15 cellular contexts compared by ENCODE assay signal in the genomic region with DNA sequence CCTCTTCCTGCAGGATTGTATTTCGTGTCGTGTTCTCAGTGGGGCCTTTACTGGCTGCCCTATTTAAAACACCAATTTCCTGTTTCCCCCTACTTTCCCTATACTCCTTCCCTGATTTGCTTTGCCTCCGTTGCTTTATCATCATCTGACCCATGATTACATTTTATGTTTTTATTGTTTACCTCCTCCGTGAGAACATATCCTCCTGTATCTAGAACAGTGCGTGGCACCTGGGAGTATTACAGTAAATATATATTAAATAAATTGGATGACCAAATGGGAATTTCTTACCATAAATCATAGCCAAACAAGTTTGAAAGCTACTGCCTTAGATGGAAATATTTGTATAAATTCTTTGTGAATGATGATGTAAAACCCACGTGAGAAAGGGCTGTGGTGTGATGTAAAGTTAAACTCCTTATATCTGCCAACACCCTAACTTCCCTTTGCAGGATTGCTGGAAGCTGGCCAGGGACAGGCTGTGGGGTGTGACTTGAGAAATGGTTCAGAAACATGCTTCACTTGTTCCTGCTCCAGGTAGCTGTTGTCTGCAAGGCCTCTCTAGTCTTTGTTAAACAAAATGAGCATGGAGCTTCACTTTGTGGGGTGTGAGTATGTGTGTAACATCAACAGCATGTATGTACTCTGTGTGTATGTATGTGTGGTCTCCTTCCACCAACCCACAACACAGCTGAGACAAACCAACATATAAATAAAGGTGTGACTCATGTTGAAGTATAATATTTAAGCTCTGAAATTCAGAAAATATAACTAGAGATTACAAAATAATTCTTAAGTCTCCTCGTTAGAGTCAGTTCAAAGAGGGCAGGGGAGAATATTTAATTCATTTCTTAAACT. TPM values are rescaled to one million over a fixed set of nuclear protein-coding genes. Genes with fewer than 3 reads are reported as not detected.
A peak's percentile ranks its signal among the peaks of the same experiment; 100 is the strongest.
DNase-seq lines count a peak whose midpoint lies in the region; TF ChIP-seq lines count a peak whose summit lies in the region.
"Had no signal": no experiment of that assay in that cellular context is flagged by ENCODE, and none has a peak within 500 bp of the region (broad histone marks: within the 10 kb centered on the region; RNA-seq: fewer than 3 reads in every experiment).

No MANE protein-coding gene starts in this region.

- H3K9me3 ChIP-seq in left ventricle myocardium inferior (replicated peaks) (no peaks in the 10 kb centered on the region), stomach smooth muscle (ENCODE audit: control insufficient read depth in 2 of 2, low read length in 2 of 2) (no peaks in the 10 kb centered on the region), SK-N-SH (no peaks in the 10 kb centered on the region)
- H3K9me3 ChIP-seq: tibial artery had no signal

- no peak for TF ChIP-seq RAD21 in SK-N-SH (IDR thresholded peaks at IDR 0.05; ENCODE audit: low read length)

- H2AFZ ChIP-seq in SK-N-SH (ENCODE audit: low read depth), result no peak overlapping the region
- H2AFZ ChIP-seq: parathyroid adenoma had no signal

- no peak overlapping the region for H3K27ac ChIP-seq in left ventricle myocardium inferior (replicated peaks)
- peak overlapping the region; percentile 69 for H3K27ac ChIP-seq in stomach smooth muscle (ENCODE audit: low read length)
- no peak overlapping the region for H3K27ac ChIP-seq in SK-N-SH (ENCODE audit: low read depth in 2 of 2, low read length in 1 of 2)
- H3K27ac ChIP-seq: parathyroid adenoma, tibial artery had no signal

- H3K79me2 ChIP-seq in SK-N-SH (ENCODE audit: insufficient read depth), result no peaks in the 10 kb centered on the region
- H3K79me2 ChIP-seq: parathyroid adenoma had no signal

- POLR2A ChIA-PET in SK-N-SH (lab: Yijun Ruan, JAX), result interaction anchor here (0.6 kb wide), 1 partner anchor 31 kb away, joined by 4 read pairs; no protein-coding TSS in a partner anchor

- H3K4me2 ChIP-seq in SK-N-SH, result no peak overlapping the region

- peak overlapping the region; percentile 62 to 63 for H3K9ac ChIP-seq in stomach smooth muscle (ENCODE audit: low read length in 2 of 2)
- H3K9ac ChIP-seq in SK-N-SH, result no peak overlapping the region
- H3K9ac ChIP-seq: parathyroid adenoma had no signal

- no peaks in the 10 kb centered on the region for H3K9me2 ChIP-seq in SK-N-SH

- intact Hi-C loops in left ventricle myocardium inferior (cut with micrococcal nuclease), result no loop called here

- H3K4me1 ChIP-seq in left ventricle myocardium inferior (peaks cover 17% of the 10 kb centered on the region), stomach smooth muscle (ENCODE audit: control insufficient read depth, insufficient read depth, low read length) (peaks cover 35% of the 10 kb centered on the region), SK-N-SH (ENCODE audit: control insufficient read depth in 1 of 2, insufficient read depth in 2 of 2, low read depth in 1 of 2, low read length in 1 of 2) (no peaks in the 10 kb centered on the region)
- H3K4me1 ChIP-seq: parathyroid adenoma, tibial artery had no signal

- DNase-seq in DMS153 (lab: John Stamatoyannopoulos, UW), result peak; percentile 21
- no peak for DNase-seq in DMS153 treated with DMSO at 0.1 percent for 48 hours (lab: John Stamatoyannopoulos, UW; ENCODE audit: unreplicated experiment)
- peak; percentile 47 for DNase-seq in astrocyte of the hippocampus (ENCODE audit: low read depth, low spot score)
- peak; percentile 21 for DNase-seq in left ventricle myocardium inferior
- DNase-seq in GF-D8 (lab: John Stamatoyannopoulos, UW), result no peak
- no peak for DNase-seq in stimulated activated CD4-positive, alpha-beta T cell treated with anti-CD3 and anti-CD28 coated beads, Interleukin-4, amount 100 ng/mL, for 24 hours
- no peak for DNase-seq in SK-N-SH
- DNase-seq: 8988T; activated CD4-positive, alpha-beta T cell treated with anti-CD3 and anti-CD28 coated beads, Interleukin-2, amount 10 ng/mL, durations not matched to agents 7 days and 5 days; activated naive CD4-positive, alpha-beta T cell treated with anti-CD3 and anti-CD28 coated beads, Interleukin-2, amount 50 U/mL, for 16 hours; SHP77 treated with DMSO at 0.1 percent for 48 hours had no signal

- H3K27me3 ChIP-seq in left ventricle myocardium inferior (ENCODE audit: low read depth), result no peaks in the 10 kb centered on the region
- H3K27me3 ChIP-seq in stomach smooth muscle (ENCODE audit: control insufficient read depth in 1 of 2, insufficient read depth in 2 of 2, low read length in 2 of 2), result no peaks in the 10 kb centered on the region
- no peaks in the 10 kb centered on the region for H3K27me3 ChIP-seq in SK-N-SH (ENCODE audit: insufficient read depth)
- H3K27me3 ChIP-seq: tibial artery had no signal

- no peaks in the 10 kb centered on the region for H3F3A ChIP-seq in SK-N-SH (replicated peaks; ENCODE audit: insufficient read depth)

- CTCF ChIA-PET in SK-N-SH (lab: Yijun Ruan, JAX), result interaction anchor here (1.2 to 1.7 kb wide), 2 partner anchors 10 to 12 kb away, joined by 4 to 6 read pairs; no protein-coding TSS in a partner anchor

- TF ChIP-seq CTCF in left ventricle myocardium inferior (IDR thresholded peaks at IDR 0.05; ENCODE audit: borderline replicate concordance), result no peak
- no peak for TF ChIP-seq CTCF in SK-N-SH (IDR thresholded peaks at IDR 0.05)

- H3K36me3 ChIP-seq in left ventricle myocardium inferior, result no peaks in the 10 kb centered on the region
- no peaks in the 10 kb centered on the region for H3K36me3 ChIP-seq in stomach smooth muscle (ENCODE audit: control insufficient read depth in 2 of 2, insufficient read depth in 2 of 2, low read length in 2 of 2)
- no peaks in the 10 kb centered on the region for H3K36me3 ChIP-seq in SK-N-SH (replicated peaks in 1 of 2; ENCODE audit: control insufficient read depth in 1 of 2, insufficient read depth in 2 of 2, low read length in 1 of 2)
- H3K36me3 ChIP-seq: tibial artery had no signal

- no peaks in the 10 kb centered on the region for H4K20me1 ChIP-seq in SK-N-SH (ENCODE audit: insufficient read depth)

- H3K4me3 ChIP-seq in left ventricle myocardium inferior (no peak overlapping the region), stomach smooth muscle (ENCODE audit: low read length in 2 of 2) (no peak overlapping the region), SK-N-SH (ENCODE audit: low read depth in 2 of 2, low read length in 1 of 2) (no peak overlapping the region)
- H3K4me3 ChIP-seq: tibial artery had no signal

- no peak for TF ChIP-seq EP300 in SK-N-SH (IDR thresholded peaks at IDR 0.05; ENCODE audit: borderline replicate concordance in 1 of 2, low read depth in 1 of 2, low read length in 1 of 2)

- 49% methylated on average over 7 of the region's 7 CpGs for WGBS in SK-N-SH (ENCODE audit: low lambda C conversion rate)

TF ChIP-seq in SK-N-SH, 30 proteins besides CTCF, POLR2A, EP300 and RAD21 (continues in another document):
- TF ChIP-seq, protein P1, sequence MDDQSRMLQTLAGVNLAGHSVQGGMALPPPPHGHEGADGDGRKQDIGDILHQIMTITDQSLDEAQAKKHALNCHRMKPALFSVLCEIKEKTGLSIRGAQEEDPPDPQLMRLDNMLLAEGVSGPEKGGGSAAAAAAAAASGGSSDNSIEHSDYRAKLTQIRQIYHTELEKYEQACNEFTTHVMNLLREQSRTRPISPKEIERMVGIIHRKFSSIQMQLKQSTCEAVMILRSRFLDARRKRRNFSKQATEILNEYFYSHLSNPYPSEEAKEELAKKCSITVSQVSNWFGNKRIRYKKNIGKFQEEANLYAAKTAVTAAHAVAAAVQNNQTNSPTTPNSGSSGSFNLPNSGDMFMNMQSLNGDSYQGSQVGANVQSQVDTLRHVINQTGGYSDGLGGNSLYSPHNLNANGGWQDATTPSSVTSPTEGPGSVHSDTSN (IDR thresholded peaks at IDR 0.05), result no peak
- TF ChIP-seq, protein P2, sequence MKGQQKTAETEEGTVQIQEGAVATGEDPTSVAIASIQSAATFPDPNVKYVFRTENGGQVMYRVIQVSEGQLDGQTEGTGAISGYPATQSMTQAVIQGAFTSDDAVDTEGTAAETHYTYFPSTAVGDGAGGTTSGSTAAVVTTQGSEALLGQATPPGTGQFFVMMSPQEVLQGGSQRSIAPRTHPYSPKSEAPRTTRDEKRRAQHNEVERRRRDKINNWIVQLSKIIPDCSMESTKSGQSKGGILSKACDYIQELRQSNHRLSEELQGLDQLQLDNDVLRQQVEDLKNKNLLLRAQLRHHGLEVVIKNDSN (IDR thresholded peaks at IDR 0.05; ENCODE audit: borderline replicate concordance, low read depth), result no peak
- no peak for TF ChIP-seq GABPA (IDR thresholded peaks at IDR 0.05; ENCODE audit: low read depth)
- no peak for TF ChIP-seq RFX5 (IDR thresholded peaks at IDR 0.05; ENCODE audit: low read length)
- TF ChIP-seq, protein P3, sequence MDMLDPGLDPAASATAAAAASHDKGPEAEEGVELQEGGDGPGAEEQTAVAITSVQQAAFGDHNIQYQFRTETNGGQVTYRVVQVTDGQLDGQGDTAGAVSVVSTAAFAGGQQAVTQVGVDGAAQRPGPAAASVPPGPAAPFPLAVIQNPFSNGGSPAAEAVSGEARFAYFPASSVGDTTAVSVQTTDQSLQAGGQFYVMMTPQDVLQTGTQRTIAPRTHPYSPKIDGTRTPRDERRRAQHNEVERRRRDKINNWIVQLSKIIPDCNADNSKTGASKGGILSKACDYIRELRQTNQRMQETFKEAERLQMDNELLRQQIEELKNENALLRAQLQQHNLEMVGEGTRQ (IDR thresholded peaks at IDR 0.05; ENCODE audit: borderline replicate concordance, low read depth, low read length), result no peak
- no peak for TF ChIP-seq ELF1 (IDR thresholded peaks at IDR 0.05)
- no peak for TF ChIP-seq SMC3 (IDR thresholded peaks at IDR 0.05; ENCODE audit: low read depth, low read length)
- no peak for TF ChIP-seq YY1 (IDR thresholded peaks at IDR 0.05; ENCODE audit: low read depth)
- TF ChIP-seq FOXJ3 (CRISPR knock-in tag; IDR thresholded peaks at IDR 0.05), result no peak
- TF ChIP-seq, protein P4, sequence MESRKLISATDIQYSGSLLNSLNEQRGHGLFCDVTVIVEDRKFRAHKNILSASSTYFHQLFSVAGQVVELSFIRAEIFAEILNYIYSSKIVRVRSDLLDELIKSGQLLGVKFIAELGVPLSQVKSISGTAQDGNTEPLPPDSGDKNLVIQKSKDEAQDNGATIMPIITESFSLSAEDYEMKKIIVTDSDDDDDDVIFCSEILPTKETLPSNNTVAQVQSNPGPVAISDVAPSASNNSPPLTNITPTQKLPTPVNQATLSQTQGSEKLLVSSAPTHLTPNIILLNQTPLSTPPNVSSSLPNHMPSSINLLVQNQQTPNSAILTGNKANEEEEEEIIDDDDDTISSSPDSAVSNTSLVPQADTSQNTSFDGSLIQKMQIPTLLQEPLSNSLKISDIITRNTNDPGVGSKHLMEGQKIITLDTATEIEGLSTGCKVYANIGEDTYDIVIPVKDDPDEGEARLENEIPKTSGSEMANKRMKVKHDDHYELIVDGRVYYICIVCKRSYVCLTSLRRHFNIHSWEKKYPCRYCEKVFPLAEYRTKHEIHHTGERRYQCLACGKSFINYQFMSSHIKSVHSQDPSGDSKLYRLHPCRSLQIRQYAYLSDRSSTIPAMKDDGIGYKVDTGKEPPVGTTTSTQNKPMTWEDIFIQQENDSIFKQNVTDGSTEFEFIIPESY (IDR thresholded peaks at IDR 0.05; ENCODE audit: borderline replicate concordance, low read depth), result no peak

RNA-seq across cellular contexts. Expression of a gene that starts 40.3 kb away (rescaled TPM):
- 0.16 TPM for total RNA-seq in left ventricle myocardium inferior
- polyA plus RNA-seq in SK-N-SH (2012; rRNA removed), result not detected in 2 replicates
- polyA plus RNA-seq in SK-N-SH (2012; cell fraction: cytosol; rRNA removed), result not detected in 2 replicates
- polyA plus RNA-seq in SK-N-SH (2012; cell fraction: nucleus; rRNA removed), result not detected in 2 replicates
- total RNA-seq: activated CD4-positive, alpha-beta T cell treated with anti-CD3 and anti-CD28 coated beads, Interleukin-2, amount 10 ng/mL, durations not matched to agents 7 days and 5 days; Daoy had no signal

Comparison
In these comparisons a context has a peak if more than half of its experiments do, and no peak if none do; other contexts are left out.
1. DNase-seq: peak in DMS153 (single experiment), astrocyte of the hippocampus (single experiment) and left ventricle myocardium inferior (single experiment); none in DMS153 treated with DMSO at 0.1 percent for 48 hours (single experiment), GF-D8 (single experiment), stimulated activated CD4-positive, alpha-beta T cell treated with anti-CD3 and anti-CD28 coated beads, Interleukin-4, amount 100 ng/mL, for 24 hours (single experiment) and SK-N-SH (single experiment).